Comparison of ENCODE assay signal across 8 cellular contexts in the genomic region with DNA sequence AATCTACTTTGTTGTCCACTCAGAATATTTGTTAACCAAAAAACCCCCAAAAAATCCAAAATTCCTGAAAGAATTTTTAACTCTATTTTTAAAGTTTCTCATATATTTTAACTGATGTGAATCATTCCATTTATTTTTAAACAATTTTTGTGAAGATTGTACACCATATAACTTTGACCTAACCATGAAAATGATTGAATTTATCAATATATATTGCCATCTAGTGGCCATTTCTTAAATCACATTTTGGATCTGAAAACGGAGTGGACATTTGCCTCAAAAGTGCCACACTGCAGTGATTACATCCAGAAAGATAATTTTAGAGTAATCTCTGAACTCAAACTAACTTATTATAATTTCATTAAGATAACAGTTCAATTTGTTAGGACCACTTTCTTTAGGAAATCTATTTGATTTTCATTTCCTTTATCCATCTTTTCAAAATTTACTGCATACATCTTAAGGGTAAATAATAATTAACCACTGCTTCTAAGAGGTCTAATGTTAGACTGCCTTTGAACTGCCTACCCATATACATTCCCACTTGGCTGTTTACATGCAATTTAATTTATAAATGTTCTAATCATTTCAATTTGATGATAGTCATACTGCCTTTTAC.
DNase-seq lines count a peak whose midpoint lies in the region; ATAC-seq, FAIRE-seq and TF ChIP-seq lines count a peak whose summit lies in the region.

No MANE protein-coding gene starts in this region.

- no peak overlapping the region for H3K4me3 ChIP-seq in GM23248
- H3K4me3 ChIP-seq in HepG2 (replicated peaks in 1 of 3; ENCODE audit: insufficient read depth in 1 of 3, low read depth in 2 of 3, low read length in 3 of 3), result no peak overlapping the region
- H3K4me3 ChIP-seq in ovary, result no peak overlapping the region

- TF ChIP-seq EP300 in HepG2 (IDR thresholded peaks at IDR 0.05; ENCODE audit: low read depth in 2 of 2, low read length in 2 of 2) (no peak), HepG2 (CRISPR knock-in tag; IDR thresholded peaks at IDR 0.05; ENCODE audit: borderline replicate concordance) (no peak), ovary (IDR thresholded peaks at IDR 0.05) (no peak)

- TF ChIP-seq RAD21 in HepG2 (CRISPR knock-in tag; IDR thresholded peaks at IDR 0.05), result no peak

- no peaks in the 10 kb centered on the region for H3F3A ChIP-seq in GM23248 (ENCODE audit: insufficient read depth)

- DNase-seq in G401 (ENCODE audit: low spot score) (peak; percentile 38), GM23248 (peak; percentile 51), NCI-H1105 (lab: John Stamatoyannopoulos, UW) (peak; percentile 48), amniotic stem cell (lab: John Stamatoyannopoulos, UW) (peak; percentile 1), HepG2 (ENCODE audit: low spot score) (peak; percentile 21), activated gamma-delta T cell treated with Interleukin-2 at 50 U/mL for 16 hours (no peak), ovary (no peak)
- no peak for DNase-seq in activated T-cell treated with anti-CD3 and anti-CD28 coated beads, Interleukin-2, amount 50 U/mL, for 24 hours

- CTCF ChIA-PET in HepG2 (lab: Yijun Ruan, JAX; ENCODE audit: low intra/inter-chr PET ratio, low total read pairs), result no interaction called here

- peak; percentile 51 for TF ChIP-seq CTCF in HepG2 (CRISPR knock-in tag; IDR thresholded peaks at IDR 0.05)
- peak in 1 of 3 donors; percentile 19 for TF ChIP-seq CTCF in ovary (IDR thresholded peaks at IDR 0.05)

- H3K9me2 ChIP-seq in GM23248 (ENCODE audit: insufficient read depth), result no peaks in the 10 kb centered on the region

- no peak overlapping the region for H3K4me3 Mint-ChIP-seq in activated T-cell treated with anti-CD3 and anti-CD28 coated beads, Interleukin-2, amount 50 U/mL, for 24 hours

- H3K27me3 ChIP-seq in GM23248 (replicated peaks; ENCODE audit: insufficient read depth) (no peaks in the 10 kb centered on the region), HepG2 (ENCODE audit: control insufficient read depth in 1 of 2, insufficient read depth in 2 of 2, low read length in 2 of 2) (no peaks in the 10 kb centered on the region; a peak in 1 of 5 replicates), ovary (no peaks in the 10 kb centered on the region)

- BruUV-seq in HepG2 (replicated peaks; lab: Mats Ljungman, UMichigan), result no TSS peak

- H3K36me3 Mint-ChIP-seq in activated T-cell treated with anti-CD3 and anti-CD28 coated beads, Interleukin-2, amount 50 U/mL, for 24 hours (ENCODE audit: low read depth), result no peaks in the 10 kb centered on the region

- H3K27ac ChIP-seq in GM23248 (no peak overlapping the region), HepG2 (ENCODE audit: extremely low read length, insufficient read depth, low read length) (no peak overlapping the region), ovary (no peak overlapping the region)

- 3 to 7% methylated on average over 1 of the region's 1 CpG for WGBS in GM23248 (ENCODE audit: low coverage in 1 of 2, low lambda C conversion rate in 2 of 2, missing lambda C conversion rate in 2 of 2), 2 experiments
- 0% methylated on average over 1 of the region's 1 CpG for WGBS in HepG2 (ENCODE audit: low lambda C conversion rate)
- 0 to 3% (median 0%) methylated on average over 1 of the region's 1 CpG for WGBS in ovary, 3 donors

- no peaks in the 10 kb centered on the region for H3K79me2 ChIP-seq in GM23248 (ENCODE audit: insufficient read depth)
- no peaks in the 10 kb centered on the region for H3K79me2 ChIP-seq in HepG2 (ENCODE audit: insufficient read depth, low read length)

- no peaks in the 10 kb centered on the region for H3K4me1 ChIP-seq in GM23248 (ENCODE audit: insufficient read depth)
- H3K4me1 ChIP-seq in HepG2 (ENCODE audit: insufficient read depth, low read length), result no peaks in the 10 kb centered on the region
- H3K4me1 ChIP-seq in ovary (ENCODE audit: insufficient read depth), result no peaks in the 10 kb centered on the region

- H3K9ac ChIP-seq in GM23248 (no peak overlapping the region), HepG2 (ENCODE audit: insufficient read depth, low read depth, low read length) (no peak overlapping the region)

- no peak overlapping the region for H2AFZ ChIP-seq in GM23248
- H2AFZ ChIP-seq in HepG2 (ENCODE audit: low read length), result no peak overlapping the region

- FAIRE-seq in HepG2 (lab: Jason Lieb, UNC), result no peak

- TF ChIP-seq POLR2A in HepG2 (IDR thresholded peaks at IDR 0.05; ENCODE audit: insufficient read depth in 1 of 2, low read depth in 2 of 2, low read length in 2 of 2) (no peak), ovary (IDR thresholded peaks at IDR 0.05) (no peak)

- in situ Hi-C loops in G401 (cut with HindIII; ENCODE audit: low sequenced_read_pairs), result no loop called here
- in situ Hi-C loops in GM23248 (cut with MboI), result loop anchor here (25.0 kb wide), 1 partner anchor 1084 kb away; no protein-coding TSS in a partner anchor
- in situ Hi-C loops in HepG2 (cut with HindIII; ENCODE audit: extremely low pct_ligation_motif_present, low pct_unique_long_range_greater_than_20kb), result no loop called here

- H3K9me3 ChIP-seq in GM23248 (ENCODE audit: low read depth) (no peaks in the 10 kb centered on the region), HepG2 (ENCODE audit: low read length) (no peaks in the 10 kb centered on the region), ovary (no peaks in the 10 kb centered on the region)

- H3K4me2 ChIP-seq in GM23248 (ENCODE audit: unreplicated experiment) (no peak overlapping the region), HepG2 (ENCODE audit: low read depth, low read length) (no peak overlapping the region)

- H3K9me3 Mint-ChIP-seq in activated T-cell treated with anti-CD3 and anti-CD28 coated beads, Interleukin-2, amount 50 U/mL, for 24 hours, result no peaks in the 10 kb centered on the region

- H3K36me3 ChIP-seq in GM23248 (ENCODE audit: low read depth) (no peaks in the 10 kb centered on the region), HepG2 (replicated peaks in 1 of 2; ENCODE audit: control insufficient read depth in 1 of 2, insufficient read depth in 2 of 2, low read length in 2 of 2) (no peaks in the 10 kb centered on the region), ovary (no peaks in the 10 kb centered on the region)

- no peak overlapping the region for H3K27ac Mint-ChIP-seq in activated T-cell treated with anti-CD3 and anti-CD28 coated beads, Interleukin-2, amount 50 U/mL, for 24 hours

- POLR2A ChIA-PET in HepG2 (lab: Yijun Ruan, JAX), result no interaction called here

- no peaks in the 10 kb centered on the region for H3K4me1 Mint-ChIP-seq in activated T-cell treated with anti-CD3 and anti-CD28 coated beads, Interleukin-2, amount 50 U/mL, for 24 hours (ENCODE audit: low read depth)

- ATAC-seq in HepG2, result peak; percentile 53; the same call in 1 of the 3 replicates

- intact Hi-C loops in HepG2 (cut with micrococcal nuclease; ENCODE audit: unreplicated experiment) (loop anchor here (5.0 to 10.0 kb wide), 4 partner anchors 271 to 753 kb away; no protein-coding TSS in a partner anchor), ovary (cut with DNase I) (no loop called here)

- H4K20me1 ChIP-seq in GM23248 (ENCODE audit: insufficient read depth) (no peaks in the 10 kb centered on the region), HepG2 (ENCODE audit: insufficient read depth, low read length) (no peaks in the 10 kb centered on the region)

- no peaks in the 10 kb centered on the region for H3K27me3 Mint-ChIP-seq in activated T-cell treated with anti-CD3 and anti-CD28 coated beads, Interleukin-2, amount 50 U/mL, for 24 hours

TF ChIP-seq in HepG2, 621 proteins besides CTCF, POLR2A, EP300 and RAD21:
- TF ChIP-seq ZNF263 (CRISPR knock-in tag; IDR thresholded peaks at IDR 0.05) (no peak), STAG1 (CRISPR knock-in tag; IDR thresholded peaks at IDR 0.05) (peak; percentile 41)
- TF ChIP-seq, protein P1, sequence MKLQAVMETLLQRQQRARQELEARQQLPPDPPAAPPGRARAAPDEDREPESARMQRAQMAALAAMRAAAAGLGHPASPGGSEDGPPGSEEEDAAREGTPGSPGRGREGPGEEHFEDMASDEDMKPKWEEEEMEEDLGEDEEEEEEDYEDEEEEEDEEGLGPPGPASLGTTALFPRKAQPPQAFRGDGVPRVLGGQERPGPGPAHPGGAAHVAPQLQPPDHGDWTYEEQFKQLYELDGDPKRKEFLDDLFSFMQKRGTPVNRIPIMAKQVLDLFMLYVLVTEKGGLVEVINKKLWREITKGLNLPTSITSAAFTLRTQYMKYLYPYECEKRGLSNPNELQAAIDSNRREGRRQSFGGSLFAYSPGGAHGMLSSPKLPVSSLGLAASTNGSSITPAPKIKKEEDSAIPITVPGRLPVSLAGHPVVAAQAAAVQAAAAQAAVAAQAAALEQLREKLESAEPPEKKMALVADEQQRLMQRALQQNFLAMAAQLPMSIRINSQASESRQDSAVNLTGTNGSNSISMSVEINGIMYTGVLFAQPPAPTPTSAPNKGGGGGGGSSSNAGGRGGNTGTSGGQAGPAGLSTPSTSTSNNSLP (IDR thresholded peaks at IDR 0.05; ENCODE audit: low read depth, low read length), result peak; percentile 64; the same call in 1 of the 2 replicates
- TF ChIP-seq, protein P2, sequence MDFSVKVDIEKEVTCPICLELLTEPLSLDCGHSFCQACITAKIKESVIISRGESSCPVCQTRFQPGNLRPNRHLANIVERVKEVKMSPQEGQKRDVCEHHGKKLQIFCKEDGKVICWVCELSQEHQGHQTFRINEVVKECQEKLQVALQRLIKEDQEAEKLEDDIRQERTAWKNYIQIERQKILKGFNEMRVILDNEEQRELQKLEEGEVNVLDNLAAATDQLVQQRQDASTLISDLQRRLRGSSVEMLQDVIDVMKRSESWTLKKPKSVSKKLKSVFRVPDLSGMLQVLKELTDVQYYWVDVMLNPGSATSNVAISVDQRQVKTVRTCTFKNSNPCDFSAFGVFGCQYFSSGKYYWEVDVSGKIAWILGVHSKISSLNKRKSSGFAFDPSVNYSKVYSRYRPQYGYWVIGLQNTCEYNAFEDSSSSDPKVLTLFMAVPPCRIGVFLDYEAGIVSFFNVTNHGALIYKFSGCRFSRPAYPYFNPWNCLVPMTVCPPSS (IDR thresholded peaks at IDR 0.05), result no peak
- TF ChIP-seq, protein P3, sequence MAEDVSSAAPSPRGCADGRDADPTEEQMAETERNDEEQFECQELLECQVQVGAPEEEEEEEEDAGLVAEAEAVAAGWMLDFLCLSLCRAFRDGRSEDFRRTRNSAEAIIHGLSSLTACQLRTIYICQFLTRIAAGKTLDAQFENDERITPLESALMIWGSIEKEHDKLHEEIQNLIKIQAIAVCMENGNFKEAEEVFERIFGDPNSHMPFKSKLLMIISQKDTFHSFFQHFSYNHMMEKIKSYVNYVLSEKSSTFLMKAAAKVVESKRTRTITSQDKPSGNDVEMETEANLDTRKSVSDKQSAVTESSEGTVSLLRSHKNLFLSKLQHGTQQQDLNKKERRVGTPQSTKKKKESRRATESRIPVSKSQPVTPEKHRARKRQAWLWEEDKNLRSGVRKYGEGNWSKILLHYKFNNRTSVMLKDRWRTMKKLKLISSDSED (CRISPR knock-in tag; IDR thresholded peaks at IDR 0.05), result no peak

Comparison
In these comparisons a context has a peak if more than half of its experiments do, and no peak if none do; other contexts are left out.
1. DNase-seq: peak in G401 (single experiment), GM23248 (single experiment), NCI-H1105 (single experiment), amniotic stem cell (single experiment) and HepG2 (single experiment); none in activated gamma-delta T cell treated with Interleukin-2 at 50 U/mL for 16 hours (single experiment), ovary (0 of 5) and activated T-cell treated with anti-CD3 and anti-CD28 coated beads, Interleukin-2, amount 50 U/mL, for 24 hours (single experiment).